ENCODE assay signal across 1 cellular context in the genomic region with DNA sequence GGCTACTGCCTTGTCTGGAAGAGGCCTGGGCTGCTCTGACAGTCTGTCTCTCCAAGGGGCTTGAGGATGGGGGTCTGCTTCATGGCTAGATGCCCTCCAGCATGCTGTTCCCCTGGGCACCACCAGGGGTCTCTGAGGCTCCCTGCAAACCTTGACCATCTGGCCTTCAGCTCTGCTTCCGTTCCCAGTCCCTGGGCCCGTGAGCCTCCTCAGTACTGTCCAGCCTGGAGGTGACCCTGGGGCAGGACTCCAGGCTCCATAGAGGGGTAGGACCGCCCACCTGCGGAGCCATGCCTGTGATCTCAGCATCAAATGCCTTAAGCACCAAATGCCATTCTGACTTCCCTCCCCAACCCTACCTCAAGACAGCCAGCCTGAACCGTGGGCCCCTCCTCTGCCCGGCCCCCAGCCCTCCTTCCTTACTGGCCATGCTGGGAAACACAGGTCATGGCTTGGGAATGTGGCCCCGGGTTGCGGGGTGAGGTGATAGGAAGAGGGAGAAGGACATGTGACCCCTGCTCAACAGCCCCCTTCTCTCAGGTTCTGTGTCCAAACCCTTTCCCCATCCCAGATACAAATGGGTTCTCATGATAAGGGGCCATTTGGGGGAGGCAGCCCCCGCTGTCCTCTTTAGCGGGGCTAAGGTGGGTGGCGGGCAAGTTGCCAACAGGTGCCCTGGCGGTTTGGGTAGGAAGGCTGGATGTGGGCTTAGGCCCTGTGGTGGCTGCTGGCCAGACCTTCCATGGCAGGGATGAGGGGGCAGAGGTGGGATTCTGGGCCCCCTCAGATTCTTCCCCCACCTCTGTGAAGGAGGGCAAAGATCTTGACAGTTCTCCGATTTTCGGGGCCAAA.
A peak's percentile ranks its signal among the peaks of the same experiment; 100 is the strongest.
TF ChIP-seq lines count a peak whose summit lies in the region.

No MANE protein-coding gene starts in this region.

TF ChIP-seq in H1, 55 proteins besides CTCF, POLR2A, EP300 and RAD21:
- TF ChIP-seq SUZ12 (IDR thresholded peaks at IDR 0.05; ENCODE audit: low read length), result no peak
- TF ChIP-seq, protein P1, sequence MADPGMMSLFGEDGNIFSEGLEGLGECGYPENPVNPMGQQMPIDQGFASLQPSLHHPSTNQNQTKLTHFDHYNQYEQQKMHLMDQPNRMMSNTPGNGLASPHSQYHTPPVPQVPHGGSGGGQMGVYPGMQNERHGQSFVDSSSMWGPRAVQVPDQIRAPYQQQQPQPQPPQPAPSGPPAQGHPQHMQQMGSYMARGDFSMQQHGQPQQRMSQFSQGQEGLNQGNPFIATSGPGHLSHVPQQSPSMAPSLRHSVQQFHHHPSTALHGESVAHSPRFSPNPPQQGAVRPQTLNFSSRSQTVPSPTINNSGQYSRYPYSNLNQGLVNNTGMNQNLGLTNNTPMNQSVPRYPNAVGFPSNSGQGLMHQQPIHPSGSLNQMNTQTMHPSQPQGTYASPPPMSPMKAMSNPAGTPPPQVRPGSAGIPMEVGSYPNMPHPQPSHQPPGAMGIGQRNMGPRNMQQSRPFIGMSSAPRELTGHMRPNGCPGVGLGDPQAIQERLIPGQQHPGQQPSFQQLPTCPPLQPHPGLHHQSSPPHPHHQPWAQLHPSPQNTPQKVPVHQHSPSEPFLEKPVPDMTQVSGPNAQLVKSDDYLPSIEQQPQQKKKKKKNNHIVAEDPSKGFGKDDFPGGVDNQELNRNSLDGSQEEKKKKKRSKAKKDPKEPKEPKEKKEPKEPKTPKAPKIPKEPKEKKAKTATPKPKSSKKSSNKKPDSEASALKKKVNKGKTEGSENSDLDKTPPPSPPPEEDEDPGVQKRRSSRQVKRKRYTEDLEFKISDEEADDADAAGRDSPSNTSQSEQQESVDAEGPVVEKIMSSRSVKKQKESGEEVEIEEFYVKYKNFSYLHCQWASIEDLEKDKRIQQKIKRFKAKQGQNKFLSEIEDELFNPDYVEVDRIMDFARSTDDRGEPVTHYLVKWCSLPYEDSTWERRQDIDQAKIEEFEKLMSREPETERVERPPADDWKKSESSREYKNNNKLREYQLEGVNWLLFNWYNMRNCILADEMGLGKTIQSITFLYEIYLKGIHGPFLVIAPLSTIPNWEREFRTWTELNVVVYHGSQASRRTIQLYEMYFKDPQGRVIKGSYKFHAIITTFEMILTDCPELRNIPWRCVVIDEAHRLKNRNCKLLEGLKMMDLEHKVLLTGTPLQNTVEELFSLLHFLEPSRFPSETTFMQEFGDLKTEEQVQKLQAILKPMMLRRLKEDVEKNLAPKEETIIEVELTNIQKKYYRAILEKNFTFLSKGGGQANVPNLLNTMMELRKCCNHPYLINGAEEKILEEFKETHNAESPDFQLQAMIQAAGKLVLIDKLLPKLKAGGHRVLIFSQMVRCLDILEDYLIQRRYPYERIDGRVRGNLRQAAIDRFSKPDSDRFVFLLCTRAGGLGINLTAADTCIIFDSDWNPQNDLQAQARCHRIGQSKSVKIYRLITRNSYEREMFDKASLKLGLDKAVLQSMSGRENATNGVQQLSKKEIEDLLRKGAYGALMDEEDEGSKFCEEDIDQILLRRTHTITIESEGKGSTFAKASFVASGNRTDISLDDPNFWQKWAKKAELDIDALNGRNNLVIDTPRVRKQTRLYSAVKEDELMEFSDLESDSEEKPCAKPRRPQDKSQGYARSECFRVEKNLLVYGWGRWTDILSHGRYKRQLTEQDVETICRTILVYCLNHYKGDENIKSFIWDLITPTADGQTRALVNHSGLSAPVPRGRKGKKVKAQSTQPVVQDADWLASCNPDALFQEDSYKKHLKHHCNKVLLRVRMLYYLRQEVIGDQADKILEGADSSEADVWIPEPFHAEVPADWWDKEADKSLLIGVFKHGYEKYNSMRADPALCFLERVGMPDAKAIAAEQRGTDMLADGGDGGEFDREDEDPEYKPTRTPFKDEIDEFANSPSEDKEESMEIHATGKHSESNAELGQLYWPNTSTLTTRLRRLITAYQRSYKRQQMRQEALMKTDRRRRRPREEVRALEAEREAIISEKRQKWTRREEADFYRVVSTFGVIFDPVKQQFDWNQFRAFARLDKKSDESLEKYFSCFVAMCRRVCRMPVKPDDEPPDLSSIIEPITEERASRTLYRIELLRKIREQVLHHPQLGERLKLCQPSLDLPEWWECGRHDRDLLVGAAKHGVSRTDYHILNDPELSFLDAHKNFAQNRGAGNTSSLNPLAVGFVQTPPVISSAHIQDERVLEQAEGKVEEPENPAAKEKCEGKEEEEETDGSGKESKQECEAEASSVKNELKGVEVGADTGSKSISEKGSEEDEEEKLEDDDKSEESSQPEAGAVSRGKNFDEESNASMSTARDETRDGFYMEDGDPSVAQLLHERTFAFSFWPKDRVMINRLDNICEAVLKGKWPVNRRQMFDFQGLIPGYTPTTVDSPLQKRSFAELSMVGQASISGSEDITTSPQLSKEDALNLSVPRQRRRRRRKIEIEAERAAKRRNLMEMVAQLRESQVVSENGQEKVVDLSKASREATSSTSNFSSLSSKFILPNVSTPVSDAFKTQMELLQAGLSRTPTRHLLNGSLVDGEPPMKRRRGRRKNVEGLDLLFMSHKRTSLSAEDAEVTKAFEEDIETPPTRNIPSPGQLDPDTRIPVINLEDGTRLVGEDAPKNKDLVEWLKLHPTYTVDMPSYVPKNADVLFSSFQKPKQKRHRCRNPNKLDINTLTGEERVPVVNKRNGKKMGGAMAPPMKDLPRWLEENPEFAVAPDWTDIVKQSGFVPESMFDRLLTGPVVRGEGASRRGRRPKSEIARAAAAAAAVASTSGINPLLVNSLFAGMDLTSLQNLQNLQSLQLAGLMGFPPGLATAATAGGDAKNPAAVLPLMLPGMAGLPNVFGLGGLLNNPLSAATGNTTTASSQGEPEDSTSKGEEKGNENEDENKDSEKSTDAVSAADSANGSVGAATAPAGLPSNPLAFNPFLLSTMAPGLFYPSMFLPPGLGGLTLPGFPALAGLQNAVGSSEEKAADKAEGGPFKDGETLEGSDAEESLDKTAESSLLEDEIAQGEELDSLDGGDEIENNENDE (IDR thresholded peaks at IDR 0.05; ENCODE audit: insufficient replicate concordance, low read length), result no peak
- TF ChIP-seq MAX (IDR thresholded peaks at IDR 0.05), result peak; percentile 36; the same call in 1 of the 2 replicates
- peak; percentile 55; the same call in 1 of the 2 replicates for TF ChIP-seq TBP (IDR thresholded peaks at IDR 0.05; ENCODE audit: low read depth, low read length)
- peak; percentile 91 for TF ChIP-seq TCF12 (IDR thresholded peaks at IDR 0.05; ENCODE audit: low read depth, low read length)
- peak in 1 of 2 experiments; percentile 47; a peak in 1 of 4 replicates for TF ChIP-seq SIN3A (conservative IDR thresholded peaks at IDR 0.05 in 1 of 2, IDR thresholded peaks at IDR 0.05 in 1 of 2; ENCODE audit: low read depth in 1 of 2, low read length in 2 of 2)
- TF ChIP-seq GTF2F1 (IDR thresholded peaks at IDR 0.05; ENCODE audit: borderline replicate concordance, low read depth, low read length), result 0 out of 2 replicates have a peak, but pooled peaks have one; percentile 18
- 0 out of 2 replicates have a peak, but pooled peaks have one; percentile 10 for TF ChIP-seq TAF1 (IDR thresholded peaks at IDR 0.05; ENCODE audit: low read depth, low read length)
- 0 out of 2 replicates have a peak, but pooled peaks have one; percentile 38 for TF ChIP-seq RBBP5 (IDR thresholded peaks at IDR 0.05; ENCODE audit: borderline replicate concordance, low read depth, low read length)
- 0 out of 2 replicates have a peak, but pooled peaks have one; percentile 47 for TF ChIP-seq GABPA (IDR thresholded peaks at IDR 0.05; ENCODE audit: borderline replicate concordance, insufficient read depth, low read length)
